In genomic region chr17:76561799-76562268, GRCh38 we compare ENCODE assay signal across 7 cellular contexts. TPM values are rescaled to one million over a fixed set of nuclear protein-coding genes. Genes with fewer than 3 reads are reported as not detected.
DNase-seq lines count a peak whose midpoint lies in the region; ATAC-seq and TF ChIP-seq lines count a peak whose summit lies in the region.

No MANE protein-coding gene starts in this region.

- H3K9me3 Mint-ChIP-seq in osteocyte (ENCODE audit: unreplicated experiment) = no peaks in the 10 kb centered on the region

- peak overlapping the region; percentile 32 for H3K9ac ChIP-seq in SK-N-MC (ENCODE audit: insufficient read length)

- H3K36me3 ChIP-seq in SK-N-MC (ENCODE audit: insufficient read depth, low read length) = peaks cover 68% of the 10 kb centered on the region

- H3K27me3 Mint-ChIP-seq in osteocyte (ENCODE audit: unreplicated experiment) = no peaks in the 10 kb centered on the region

- peaks cover 25% of the 10 kb centered on the region for H3K36me3 Mint-ChIP-seq in osteocyte (ENCODE audit: unreplicated experiment)

- no peak for TF ChIP-seq CTCF in osteocyte (IDR thresholded peaks at IDR 0.05)

- H3K27ac Mint-ChIP-seq in osteocyte (ENCODE audit: unreplicated experiment) = no peak overlapping the region

- DNase-seq in HCEC 1CT (peak; percentile 74), SK-N-MC (ENCODE audit: low read depth, low spot score) (no peak), epithelial cell of prostate (ENCODE audit: low read depth, low spot score) (no peak), osteocyte (ENCODE audit: extremely low spot score, unreplicated experiment) (no peak)
- no peak for DNase-seq in central memory CD4-positive, alpha-beta T cell

- no peak overlapping the region for H3K4me3 Mint-ChIP-seq in osteocyte (ENCODE audit: unreplicated experiment)

- no peak for ATAC-seq in HG03175 (IDR thresholded peaks at IDR 0.05; ENCODE audit: unreplicated experiment)

- H3K9me3 ChIP-seq in SK-N-MC (ENCODE audit: low read depth, low read length) = no peaks in the 10 kb centered on the region

- H3K27ac ChIP-seq in SK-N-MC (peak overlapping the region; percentile 1), epithelial cell of prostate (peak overlapping the region; percentile 85), skin epidermis (peak overlapping the region in 11 of 21 experiments; percentile 1 to 94 (median 50))

- peak overlapping the region; percentile 35 for H3K4me3 ChIP-seq in SK-N-MC
- peak overlapping the region in 2 of 7 experiments; percentile 14 to 17 for H3K4me3 ChIP-seq in skin epidermis

- peaks cover 32% of the 10 kb centered on the region for H3K4me1 Mint-ChIP-seq in osteocyte (ENCODE audit: unreplicated experiment)

RNA-seq across cellular contexts. Expression of gene PRCD, which starts 22.0 kb away (rescaled TPM):
- 1.3 and 1.4 TPM in 2 replicates for total RNA-seq in osteocyte

RNA-seq across cellular contexts. Expression of gene ST6GALNAC2, which starts 23.8 kb away (rescaled TPM):
- total RNA-seq in osteocyte = 1.9 and 3.3 TPM in 2 replicates

RNA-seq across cellular contexts. Expression of gene CYGB, which starts 24.3 kb away (rescaled TPM):
- total RNA-seq in osteocyte = 8.6 and 9.1 TPM in 2 replicates

Comparison
In these comparisons a context has a peak if more than half of its experiments do, and no peak if none do; other contexts are left out.
1. H3K27ac ChIP-seq: peak in every context shown above with its lines; median percentile 85 in epithelial cell of prostate; 50 in skin epidermis; 1 in SK-N-MC.